Comparison of ENCODE assay signal across 12 cellular contexts in the genomic region with DNA sequence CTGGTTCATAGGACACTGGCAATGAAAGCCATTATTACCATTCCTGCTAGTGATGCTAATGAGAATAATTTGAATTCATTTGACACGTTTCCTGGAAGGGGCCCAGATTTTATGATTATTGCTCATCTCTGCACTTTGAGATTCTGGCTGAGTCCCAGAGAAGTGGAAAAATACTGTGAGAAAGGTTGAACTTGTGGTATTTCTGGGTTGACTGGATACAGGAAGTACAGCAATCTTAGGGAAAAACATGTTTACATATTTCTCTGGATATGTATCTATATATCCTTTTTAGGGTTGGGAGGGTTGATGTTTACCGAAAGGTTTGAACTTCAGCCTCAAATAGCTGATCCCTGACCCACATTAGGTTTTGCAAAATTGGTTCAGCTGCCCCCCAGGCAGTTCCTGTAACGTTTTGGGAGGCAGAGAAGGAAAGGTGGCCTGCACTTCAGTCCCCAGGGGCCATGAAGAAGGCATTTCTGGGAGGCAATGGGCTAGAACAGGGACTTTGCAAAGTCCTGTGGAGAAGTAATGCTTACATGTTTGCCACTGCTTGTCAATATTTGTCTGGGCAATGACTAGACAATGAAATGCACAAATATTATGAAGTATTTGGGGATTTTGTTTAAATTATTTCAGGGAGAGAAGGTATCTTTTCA.
DNase-seq lines count a peak whose midpoint lies in the region; ATAC-seq and TF ChIP-seq lines count a peak whose summit lies in the region.
"Had no signal": no experiment of that assay in that cellular context is flagged by ENCODE, and none has a peak within 500 bp of the region (broad histone marks: within the 10 kb centered on the region; RNA-seq: fewer than 3 reads in every experiment).

No MANE protein-coding gene starts in this region.

- H3K27ac ChIP-seq in PC-9: peak overlapping the region; percentile 86
- H3K27ac ChIP-seq in fibroblast of lung (ENCODE audit: insufficient read depth, low read length): peak overlapping the region; percentile 47
- peak overlapping the region in 2 of 59 donors; percentile 1 to 16 for H3K27ac ChIP-seq in dorsolateral prefrontal cortex
- H3K27ac ChIP-seq: neutrophil, uterus had no signal

- no peaks in the 10 kb centered on the region for H3K79me2 ChIP-seq in PC-9 (ENCODE audit: low read depth)
- no peaks in the 10 kb centered on the region for H3K79me2 ChIP-seq in fibroblast of lung (ENCODE audit: control insufficient read depth, insufficient read depth, low read length)

- H3K4me3 Mint-ChIP-seq in Calu3 (ENCODE audit: low read depth, unreplicated experiment) (no peak overlapping the region), nephron (no peak overlapping the region)

- no peaks in the 10 kb centered on the region for H3K36me3 ChIP-seq in PC-9 (ENCODE audit: low read depth)
- H3K36me3 ChIP-seq in fibroblast of lung (ENCODE audit: control insufficient read depth, insufficient read depth, low read length): no peaks in the 10 kb centered on the region
- H3K36me3 ChIP-seq: neutrophil, uterus had no signal

- H3F3A ChIP-seq in PC-9 (ENCODE audit: insufficient read depth, low read depth): peaks cover 7% of the 10 kb centered on the region; the same call in 1 of the 2 replicates

- peaks cover 39% of the 10 kb centered on the region for H3K4me1 ChIP-seq in PC-9 (replicated peaks; ENCODE audit: insufficient read depth)
- peaks cover 18% of the 10 kb centered on the region for H3K4me1 ChIP-seq in fibroblast of lung (ENCODE audit: control insufficient read depth, extremely low read depth, insufficient read depth, low read length)
- H3K4me1 ChIP-seq: uterus had no signal

- H2AFZ ChIP-seq in PC-9: peak overlapping the region; percentile 59
- no peak overlapping the region for H2AFZ ChIP-seq in fibroblast of lung (ENCODE audit: low read length)

- no peaks in the 10 kb centered on the region for H4K20me1 ChIP-seq in PC-9 (ENCODE audit: insufficient read depth)
- no peaks in the 10 kb centered on the region for H4K20me1 ChIP-seq in fibroblast of lung (ENCODE audit: control insufficient read depth, extremely low read depth, insufficient read depth, low read length)

- H3K36me3 Mint-ChIP-seq in Calu3 (ENCODE audit: insufficient read depth, unreplicated experiment) (no peaks in the 10 kb centered on the region), nephron (ENCODE audit: low read depth) (peaks cover 4% of the 10 kb centered on the region)

- H3K27ac Mint-ChIP-seq in Calu3 (ENCODE audit: unreplicated experiment) (peak overlapping the region; percentile 57), nephron (peak overlapping the region; percentile 73 to 78 (median 77))

- BruUV-seq in Calu3 (replicated peaks; lab: Mats Ljungman, UMichigan): no TSS peak
- BruUV-seq in PC-9 (replicated peaks; lab: Mats Ljungman, UMichigan): no TSS peak

- TF ChIP-seq CTCF in Calu3 (IDR thresholded peaks at IDR 0.05; ENCODE audit: unreplicated experiment) (no peak), PC-9 (conservative IDR thresholded peaks at IDR 0.05) (no peak), fibroblast of lung (conservative IDR thresholded peaks at IDR 0.05 in 1 of 2, IDR thresholded peaks at IDR 0.05 in 1 of 2; ENCODE audit: low read depth in 1 of 2, low read length in 2 of 2) (no peak), nephron (IDR thresholded peaks at IDR 0.05; ENCODE audit: unreplicated experiment in 3 of 3) (no peak), dorsolateral prefrontal cortex (IDR thresholded peaks at IDR 0.05 in 54 of 56, conservative IDR thresholded peaks at IDR 0.05 in 2 of 56; ENCODE audit: low read depth in 1 of 56, partially characterized antibody in 56 of 56) (no peak)

- H3K27me3 Mint-ChIP-seq in Calu3 (ENCODE audit: unreplicated experiment) (no peaks in the 10 kb centered on the region), nephron (ENCODE audit: low read depth) (peaks cover under 1% of the 10 kb centered on the region)

- H3K4me2 ChIP-seq in PC-9 (peak overlapping the region; percentile 73), fibroblast of lung (ENCODE audit: extremely low read depth, insufficient read depth, low read length) (peak overlapping the region; percentile 29)

- intact Hi-C loops in Calu3 (cut with micrococcal nuclease; ENCODE audit: unreplicated experiment): no loop called here
- intact Hi-C loops in PC-9 (cut with micrococcal nuclease; ENCODE audit: unreplicated experiment): loop anchor here (1.0 kb wide), 1 partner anchor 41 kb away; no protein-coding TSS in a partner anchor
- intact Hi-C loops in dorsolateral prefrontal cortex (cut with DNase I): no loop called here

- H3K4me1 Mint-ChIP-seq in Calu3 (ENCODE audit: low read depth, unreplicated experiment) (peaks cover 24% of the 10 kb centered on the region), nephron (peaks cover 55% of the 10 kb centered on the region)

- DNase-seq in Calu3 (peak; percentile 30), PC-9 (peak; percentile 27 to 87), fibroblast of lung (ENCODE audit: low read depth in 2 of 2) (peak; percentile 79 to 89), dorsolateral prefrontal cortex (no peak)
- DNase-seq in activated CD4-positive, alpha-beta T cell treated with anti-CD3 and anti-CD28 coated beads, Interleukin-2, amount 50 U/mL, for 4 hours: no peak
- DNase-seq: body of pancreas, DMS 273 treated with DMSO at 0.1 percent for 48 hours, uterus had no signal

- POLR2A ChIA-PET in PC-9 (lab: Charles Lee; ENCODE audit: unreplicated experiment): no interaction called here

- ATAC-seq in GM21786 (IDR thresholded peaks at IDR 0.05; ENCODE audit: unreplicated experiment): no peak
- ATAC-seq in HG02840 (IDR thresholded peaks at IDR 0.05; ENCODE audit: low FRiP score, unreplicated experiment): no peak
- ATAC-seq: body of pancreas had no signal

- H3K27me3 ChIP-seq in PC-9 (ENCODE audit: insufficient read depth, low read depth) (no peaks in the 10 kb centered on the region), fibroblast of lung (ENCODE audit: control insufficient read depth, insufficient read depth, low read length) (no peaks in the 10 kb centered on the region), dorsolateral prefrontal cortex (no peaks in the 10 kb centered on the region)
- H3K27me3 ChIP-seq: body of pancreas, uterus had no signal

- H3K9me2 ChIP-seq in PC-9 (ENCODE audit: insufficient read depth): no peaks in the 10 kb centered on the region

- H3K9ac ChIP-seq in fibroblast of lung (ENCODE audit: insufficient read depth, low read length): no peak overlapping the region

- H3K9me3 Mint-ChIP-seq in Calu3 (ENCODE audit: low read depth, unreplicated experiment): peaks cover 4% of the 10 kb centered on the region
- no peaks in the 10 kb centered on the region for H3K9me3 Mint-ChIP-seq in nephron

- H3K4me3 ChIP-seq in PC-9 (no peak overlapping the region), fibroblast of lung (replicated peaks in 1 of 4; ENCODE audit: control extremely low read depth in 1 of 4, insufficient read depth in 1 of 4, low read depth in 3 of 4, low read length in 4 of 4) (no peak overlapping the region), dorsolateral prefrontal cortex (no peak overlapping the region)
- H3K4me3 ChIP-seq: body of pancreas, uterus had no signal

- H3K9me3 ChIP-seq in PC-9 (ENCODE audit: insufficient read depth, low read depth) (no peaks in the 10 kb centered on the region), fibroblast of lung (ENCODE audit: control insufficient read depth, insufficient read depth, low read depth, low read length) (no peaks in the 10 kb centered on the region)
- H3K9me3 ChIP-seq: body of pancreas, neutrophil, uterus had no signal

- CTCF ChIA-PET in Calu3 (lab: Charles Lee) (no interaction called here), PC-9 (lab: Charles Lee) (no interaction called here)

Comparison
In these comparisons a context has a peak if more than half of its experiments do, and no peak if none do; other contexts are left out.
1. DNase-seq: peak in Calu3 (single experiment), PC-9 (2 of 2) and fibroblast of lung (2 of 2); none in activated CD4-positive, alpha-beta T cell treated with anti-CD3 and anti-CD28 coated beads, Interleukin-2, amount 50 U/mL, for 4 hours (0 of 2) and dorsolateral prefrontal cortex (0 of 10).